8 cellular contexts compared by ENCODE assay signal in genomic region chr1:155934097-155934932, GRCh38. TPM values are rescaled to one million over a fixed set of nuclear protein-coding genes. Genes with fewer than 3 reads are reported as not detected.
DNase-seq lines count a peak whose midpoint lies in the region; ATAC-seq and TF ChIP-seq lines count a peak whose summit lies in the region.

KHDC4 (minus strand) TSS chr1:155934413; CDS start chr1:155934373, 40 bp downstream.

- peak within 1 kb of the TSS; percentile 75 to 90 for H3K27ac ChIP-seq in ovary
- peak within 1 kb of the TSS; percentile 89 to 94 for H3K27ac ChIP-seq in tibial artery

- WGBS in ovary, 3 donors = 0 to 1% (median 1%) methylated on average over 50 of the region's 50 CpGs

- no peak within 1 kb of the TSS for H3K27ac Mint-ChIP-seq in activated naive CD8-positive, alpha-beta T cell treated with anti-CD3 and anti-CD28 coated beads for 36 hours

- TF ChIP-seq POLR2A in GM10847 (IDR thresholded peaks at IDR 0.05; ENCODE audit: extremely low read depth, insufficient read length) (peak; percentile 96), ovary (IDR thresholded peaks at IDR 0.05) (peak; percentile 100)

- no peak within 1 kb of the TSS for H3K4me3 Mint-ChIP-seq in activated naive CD8-positive, alpha-beta T cell treated with anti-CD3 and anti-CD28 coated beads for 36 hours

- peaks cover 22% of the 10 kb centered on the region for H3K36me3 Mint-ChIP-seq in activated naive CD8-positive, alpha-beta T cell treated with anti-CD3 and anti-CD28 coated beads for 36 hours

- peak; percentile 49 for TF ChIP-seq EP300 in ovary (IDR thresholded peaks at IDR 0.05)

- peak; percentile 91 for ATAC-seq in HG02610 (IDR thresholded peaks at IDR 0.05; ENCODE audit: unreplicated experiment)

- peaks cover 10% of the 10 kb centered on the region for H3K4me1 ChIP-seq in ovary (ENCODE audit: insufficient read depth)
- H3K4me1 ChIP-seq in tibial artery = peaks cover 4 to 56% (median 42%) of the 10 kb centered on the region in 4 donors

- H3K9me3 Mint-ChIP-seq in activated naive CD8-positive, alpha-beta T cell treated with anti-CD3 and anti-CD28 coated beads for 36 hours = no peaks in the 10 kb centered on the region

- H3K9me3 ChIP-seq in ovary (no peaks in the 10 kb centered on the region), tibial artery (no peaks in the 10 kb centered on the region)

- no peaks in the 10 kb centered on the region for H3K27me3 Mint-ChIP-seq in activated naive CD8-positive, alpha-beta T cell treated with anti-CD3 and anti-CD28 coated beads for 36 hours

- DNase-seq in NCI-H1092 treated with DMSO at 0.1 percent for 48 hours (lab: John Stamatoyannopoulos, UW) = peak; percentile 100
- DNase-seq in SKM-1 (lab: John Stamatoyannopoulos, UW; ENCODE audit: unreplicated experiment) = peak; percentile 100
- DNase-seq in activated naive CD8-positive, alpha-beta T cell treated with anti-CD3 and anti-CD28 coated beads for 36 hours = peak; percentile 94
- DNase-seq in head of caudate nucleus = peak; percentile 92 to 99 (median 97)
- peak; percentile 94 to 96 (median 94) for DNase-seq in ovary
- peak; percentile 97 to 98 for DNase-seq in tibial artery

- H3K4me3 ChIP-seq in ovary (peak within 1 kb of the TSS; percentile 88), tibial artery (peak within 1 kb of the TSS; percentile 78 to 84)

- H3K36me3 ChIP-seq in ovary (no peaks in the 10 kb centered on the region), tibial artery (peaks cover 4 to 31% (median 26%) of the 10 kb centered on the region in 3 donors)

- H3K27me3 ChIP-seq in ovary (no peaks in the 10 kb centered on the region), tibial artery (no peaks in the 10 kb centered on the region)

- H3K4me1 Mint-ChIP-seq in activated naive CD8-positive, alpha-beta T cell treated with anti-CD3 and anti-CD28 coated beads for 36 hours = peaks cover 41% of the 10 kb centered on the region

- TF ChIP-seq CTCF in ovary (IDR thresholded peaks at IDR 0.05) (peak in 2 of 3 donors; percentile 13 to 29), tibial artery (IDR thresholded peaks at IDR 0.05) (peak in 1 of 2 experiments; percentile 15)

- intact Hi-C loops in head of caudate nucleus (cut with DNase I) = loop anchor here (2.0 to 5.0 kb wide), 2 partner anchors 54 to 72 kb away; no protein-coding TSS in a partner anchor
- intact Hi-C loops in ovary (cut with DNase I) = no loop called here
- intact Hi-C loops in tibial artery (cut with DNase I; ENCODE audit: low total_unique reads) = no loop called here

RNA-seq across cellular contexts. Expression of gene KHDC4, which starts in this region (rescaled TPM):
- 10 to 100 TPM; 53.2 to 54.7 TPM for total RNA-seq in activated naive CD8-positive, alpha-beta T cell treated with anti-CD3 and anti-CD28 coated beads for 36 hours
- total RNA-seq in ovary = 10 to 100 TPM; 38.1 to 61.1 (median 46.4) TPM
- polyA plus RNA-seq in ovary = 10 to 100 TPM; 35.4 to 47.1 TPM

Comparison
In these comparisons a context has a peak if more than half of its experiments do, and no peak if none do; other contexts are left out.
1. Peak in every context shown above with its lines: DNase-seq, ATAC-seq, H3K4me3 ChIP-seq and H3K27ac ChIP-seq.